ENCODE assay signal across 8 cellular contexts in the genomic region with DNA sequence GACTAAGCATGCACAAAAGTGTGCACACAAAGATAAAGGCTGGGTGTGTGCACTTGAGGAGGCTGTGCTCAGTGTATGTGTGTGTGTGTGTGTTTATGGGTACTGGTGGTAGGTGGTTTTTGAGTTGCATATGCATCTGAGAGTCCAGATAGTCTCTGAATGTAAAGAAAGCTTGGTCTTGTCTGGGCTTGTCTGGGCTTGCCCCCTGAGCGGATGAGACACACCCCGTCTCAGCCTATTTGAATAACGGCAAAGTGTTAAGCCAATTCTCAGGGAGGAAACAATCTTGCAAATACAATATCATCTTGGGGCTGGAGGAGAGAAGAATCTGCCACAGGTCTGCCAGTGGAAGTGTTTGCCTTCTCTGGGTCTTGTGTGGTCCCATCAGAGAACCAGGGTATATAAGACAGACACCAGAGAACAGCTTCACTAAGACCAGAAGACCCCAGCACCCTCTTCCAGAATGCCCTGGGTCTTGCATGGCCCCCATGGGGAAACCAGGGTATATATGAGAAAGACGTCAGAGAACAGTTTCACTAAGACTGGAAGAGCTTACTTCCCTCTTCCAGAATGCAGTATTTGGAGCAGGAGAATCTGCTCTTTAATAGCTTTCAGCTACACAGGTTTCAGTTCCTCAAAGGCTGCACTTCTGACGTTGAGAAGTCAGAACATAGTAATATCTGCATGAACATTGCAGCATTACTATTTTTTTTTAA. TPM values are rescaled to one million over a fixed set of nuclear protein-coding genes. Genes with fewer than 3 reads are reported as not detected.
DNase-seq lines count a peak whose midpoint lies in the region; ATAC-seq and TF ChIP-seq lines count a peak whose summit lies in the region.

No MANE protein-coding gene starts in this region.

- no peaks in the 10 kb centered on the region for H3K4me1 Mint-ChIP-seq in activated CD4-positive, alpha-beta T cell treated with anti-CD3 and anti-CD28 coated beads for 36 hours
- H3K4me1 Mint-ChIP-seq in endothelial cell (ENCODE audit: unreplicated experiment) (no peaks in the 10 kb centered on the region), Calu3 (ENCODE audit: low read depth, unreplicated experiment) (peaks cover 13% of the 10 kb centered on the region)

- no peaks in the 10 kb centered on the region for H4K20me1 ChIP-seq in Loucy (ENCODE audit: insufficient read depth, low read length, poor library complexity, severe bottlenecking)

- intact Hi-C loops in activated CD4-positive, alpha-beta T cell treated with anti-CD3 and anti-CD28 coated beads for 36 hours (cut with DNase I, micrococcal nuclease): no loop called here
- intact Hi-C loops in Calu3 (cut with micrococcal nuclease; ENCODE audit: unreplicated experiment): no loop called here

- no peak for DNase-seq in activated CD4-positive, alpha-beta T cell treated with anti-CD3 and anti-CD28 coated beads for 36 hours
- DNase-seq in activated CD4-positive, alpha-beta T cell treated with anti-CD3 and anti-CD28 coated beads for 1 hour: no peak
- DNase-seq in HFF-Myc (ENCODE audit: extremely low read depth, low read depth) (peak; percentile 57), erythroblast (lab: John Stamatoyannopoulos, UW) (peak; percentile 68 to 83), endothelial cell (ENCODE audit: low spot score) (no peak), Calu3 (no peak), Kasumi-1 (lab: John Stamatoyannopoulos, UW) (no peak)

- TF ChIP-seq CTCF in HFF-Myc (IDR thresholded peaks at IDR 0.05; ENCODE audit: low read depth, low read length, missing control alignments): no peak
- TF ChIP-seq CTCF in Loucy (conservative IDR thresholded peaks at IDR 0.05; ENCODE audit: low read length): no peak
- TF ChIP-seq CTCF in endothelial cell (IDR thresholded peaks at IDR 0.05; ENCODE audit: unreplicated experiment): no peak
- no peak for TF ChIP-seq CTCF in Calu3 (IDR thresholded peaks at IDR 0.05; ENCODE audit: unreplicated experiment)

- no TSS peak for BruUV-seq in Calu3 (replicated peaks; lab: Mats Ljungman, UMichigan)

- no peaks in the 10 kb centered on the region for H3K79me2 ChIP-seq in Loucy (ENCODE audit: insufficient read depth, low read length)

- no peak overlapping the region for H3K4me3 Mint-ChIP-seq in activated CD4-positive, alpha-beta T cell treated with anti-CD3 and anti-CD28 coated beads for 36 hours
- H3K4me3 Mint-ChIP-seq in endothelial cell (ENCODE audit: unreplicated experiment) (no peak overlapping the region), Calu3 (ENCODE audit: low read depth, unreplicated experiment) (no peak overlapping the region)

- H3K27me3 ChIP-seq in Loucy (ENCODE audit: insufficient read depth, low read length, poor library complexity, severe bottlenecking): no peaks in the 10 kb centered on the region

- no peak overlapping the region for H3K27ac Mint-ChIP-seq in activated CD4-positive, alpha-beta T cell treated with anti-CD3 and anti-CD28 coated beads for 36 hours
- H3K27ac Mint-ChIP-seq in endothelial cell (ENCODE audit: unreplicated experiment) (no peak overlapping the region), Calu3 (ENCODE audit: unreplicated experiment) (no peak overlapping the region)

- no peaks in the 10 kb centered on the region for H3F3A ChIP-seq in Loucy (ENCODE audit: low read depth)

- H3K9ac ChIP-seq in Loucy (ENCODE audit: low read depth, low read length, poor library complexity, severe bottlenecking): peak overlapping the region; percentile 51

- TF ChIP-seq POLR2A in erythroblast (IDR thresholded peaks at IDR 0.05; ENCODE audit: low read length): peak; percentile 89

- no peak overlapping the region for H2AFZ ChIP-seq in Loucy (ENCODE audit: low read length)

- CTCF ChIA-PET in activated CD4-positive, alpha-beta T cell treated with anti-CD3 and anti-CD28 coated beads for 36 hours (lab: Charles Lee): no interaction called here
- CTCF ChIA-PET in Calu3 (lab: Charles Lee): interaction anchor here (0.6 kb wide), 1 partner anchor 128 kb away, joined by 3 read pairs; no protein-coding TSS in a partner anchor

- no peaks in the 10 kb centered on the region for H3K9me3 Mint-ChIP-seq in activated CD4-positive, alpha-beta T cell treated with anti-CD3 and anti-CD28 coated beads for 36 hours (ENCODE audit: low read depth)
- H3K9me3 Mint-ChIP-seq in endothelial cell (ENCODE audit: unreplicated experiment) (peaks cover 9% of the 10 kb centered on the region), Calu3 (ENCODE audit: low read depth, unreplicated experiment) (no peaks in the 10 kb centered on the region)

- no peaks in the 10 kb centered on the region for H3K9me3 ChIP-seq in Loucy (ENCODE audit: insufficient read depth, low read depth, low read length)

- POLR2A ChIA-PET in activated CD4-positive, alpha-beta T cell treated with anti-CD3 and anti-CD28 coated beads for 36 hours (lab: Charles Lee): no interaction called here

- H3K36me3 ChIP-seq in Loucy (ENCODE audit: insufficient read depth, low read length): no peaks in the 10 kb centered on the region

- H3K4me1 ChIP-seq in Loucy (ENCODE audit: insufficient read depth, low read length, poor library complexity, severe bottlenecking): peaks cover 3% of the 10 kb centered on the region

- peak; percentile 44 for ATAC-seq in activated CD4-positive, alpha-beta T cell treated with anti-CD3 and anti-CD28 coated beads for 36 hours

- no peak overlapping the region for H3K4me2 ChIP-seq in Loucy (ENCODE audit: low read depth, low read length, poor library complexity, severe bottlenecking)

- H3K27me3 Mint-ChIP-seq in activated CD4-positive, alpha-beta T cell treated with anti-CD3 and anti-CD28 coated beads for 36 hours: peaks cover 17% of the 10 kb centered on the region
- peaks cover 1% of the 10 kb centered on the region for H3K27me3 Mint-ChIP-seq in endothelial cell (ENCODE audit: unreplicated experiment)
- H3K27me3 Mint-ChIP-seq in Calu3 (ENCODE audit: unreplicated experiment): no peaks in the 10 kb centered on the region

- no peaks in the 10 kb centered on the region for H3K36me3 Mint-ChIP-seq in activated CD4-positive, alpha-beta T cell treated with anti-CD3 and anti-CD28 coated beads for 36 hours (ENCODE audit: low read depth)
- no peaks in the 10 kb centered on the region for H3K36me3 Mint-ChIP-seq in endothelial cell (ENCODE audit: low read depth, unreplicated experiment)
- no peaks in the 10 kb centered on the region for H3K36me3 Mint-ChIP-seq in Calu3 (ENCODE audit: insufficient read depth, unreplicated experiment)

- no peak overlapping the region for H3K4me3 ChIP-seq in HFF-Myc (replicated peaks; ENCODE audit: low read depth, low read length)
- no peak overlapping the region for H3K4me3 ChIP-seq in Loucy (ENCODE audit: low read length, poor library complexity, severe bottlenecking)

- no peaks in the 10 kb centered on the region for H3K9me2 ChIP-seq in Loucy (replicated peaks; ENCODE audit: low read depth, low read length)

RNA-seq across cellular contexts. Expression of gene CD70, which starts 13.4 kb away (rescaled TPM):
- total RNA-seq in activated CD4-positive, alpha-beta T cell treated with anti-CD3 and anti-CD28 coated beads for 36 hours: 1 to 10 TPM; 3.3 to 3.6 TPM
- 0.51 TPM for total RNA-seq in endothelial cell (ENCODE audit: unreplicated experiment)
- total RNA-seq in Calu3 (2022): 0.68 TPM in 1 of 2 replicates, not detected in the other

RNA-seq across cellular contexts. Expression of gene TNFSF9, which starts 46.7 kb away (rescaled TPM):
- under 1 TPM; 0.49 to 0.57 TPM for total RNA-seq in activated CD4-positive, alpha-beta T cell treated with anti-CD3 and anti-CD28 coated beads for 36 hours
- total RNA-seq in endothelial cell (ENCODE audit: unreplicated experiment) (3.0 TPM), Calu3 (2022) (0.92 and 1.6 TPM in 2 replicates)

Comparison
In these comparisons a context has a peak if more than half of its experiments do, and no peak if none do; other contexts are left out.
1. DNase-seq: peak in HFF-Myc (single experiment) and erythroblast (2 of 2); none in activated CD4-positive, alpha-beta T cell treated with anti-CD3 and anti-CD28 coated beads for 36 hours (single experiment), activated CD4-positive, alpha-beta T cell treated with anti-CD3 and anti-CD28 coated beads for 1 hour (single experiment), endothelial cell (single experiment), Calu3 (single experiment) and Kasumi-1 (0 of 2).